Comparison of ENCODE assay signal across 12 cellular contexts in the genomic region with DNA sequence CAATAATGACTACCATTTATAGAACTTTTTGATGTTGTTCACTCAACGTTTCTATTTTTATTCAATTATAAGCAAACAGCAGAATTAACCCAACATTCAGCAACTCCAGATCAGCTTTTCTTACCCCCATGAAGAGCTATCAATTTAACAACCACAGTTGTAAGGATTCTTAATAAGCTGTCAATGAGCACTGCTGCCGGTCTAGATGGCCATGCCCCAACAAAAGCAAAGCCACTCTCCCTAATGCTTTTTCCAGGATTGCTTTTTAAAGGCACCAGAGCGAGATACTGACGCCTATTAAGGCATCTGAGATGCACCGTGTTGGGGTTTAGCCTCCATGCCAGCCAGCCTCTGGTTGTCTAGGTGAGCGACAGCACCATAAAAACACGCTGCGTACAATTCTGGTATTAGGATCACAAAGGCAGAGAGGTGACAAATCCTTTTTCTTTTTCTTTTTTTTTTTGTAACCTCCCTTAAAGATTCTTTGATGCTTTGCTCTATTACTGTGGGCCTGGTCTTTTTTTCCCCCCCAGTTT. TPM values are rescaled to one million over a fixed set of nuclear protein-coding genes. Genes with fewer than 3 reads are reported as not detected.
DNase-seq lines count a peak whose midpoint lies in the region; ATAC-seq and TF ChIP-seq lines count a peak whose summit lies in the region.
"Had no signal": no experiment of that assay in that cellular context is flagged by ENCODE, and none has a peak within 500 bp of the region (broad histone marks: within the 10 kb centered on the region; RNA-seq: fewer than 3 reads in every experiment).

No MANE protein-coding gene starts in this region.

- BruUV-seq in A673 (replicated peaks; lab: Mats Ljungman, UMichigan) = no TSS peak

- peaks cover 38% of the 10 kb centered on the region for H3K36me3 Mint-ChIP-seq in T-helper 1 cell treated with Interleukin-12 subunit alpha and Interleukin-12 subunit beta and Interleukin-4 antibody, amounts not matched to agents 30 μg/mL and 1 μg/mL, for 36 hours (ENCODE audit: low read depth)
- peaks cover 33% of the 10 kb centered on the region for H3K36me3 Mint-ChIP-seq in activated naive CD8-positive, alpha-beta T cell treated with anti-CD3 and anti-CD28 coated beads, Interleukin-2, amount 10 ng/mL, durations not matched to agents 7 days and 5 days

- peak overlapping the region; percentile 91 for H3K27ac Mint-ChIP-seq in T-helper 1 cell treated with Interleukin-12 subunit alpha and Interleukin-12 subunit beta and Interleukin-4 antibody, amounts not matched to agents 30 μg/mL and 1 μg/mL, for 36 hours
- H3K27ac Mint-ChIP-seq in activated naive CD8-positive, alpha-beta T cell treated with anti-CD3 and anti-CD28 coated beads, Interleukin-2, amount 10 ng/mL, durations not matched to agents 7 days and 5 days = peak overlapping the region; percentile 91

- WGBS in smooth muscle cell (ENCODE audit: low lambda C conversion rate) = 76% methylated on average over 8 of the region's 8 CpGs

- no peaks in the 10 kb centered on the region for H4K20me1 ChIP-seq in smooth muscle cell (ENCODE audit: low read depth)

- no peak for TF ChIP-seq CTCF in smooth muscle cell (IDR thresholded peaks at IDR 0.05; ENCODE audit: borderline replicate concordance, insufficient read depth, poor library complexity, severe bottlenecking)
- no peak for TF ChIP-seq CTCF in A673 (conservative IDR thresholded peaks at IDR 0.05; ENCODE audit: low read depth, low read length)

- H3K4me1 Mint-ChIP-seq in T-helper 1 cell treated with Interleukin-12 subunit alpha and Interleukin-12 subunit beta and Interleukin-4 antibody, amounts not matched to agents 30 μg/mL and 1 μg/mL, for 36 hours (ENCODE audit: low read depth) = peaks cover 66% of the 10 kb centered on the region
- H3K4me1 Mint-ChIP-seq in activated naive CD8-positive, alpha-beta T cell treated with anti-CD3 and anti-CD28 coated beads, Interleukin-2, amount 10 ng/mL, durations not matched to agents 7 days and 5 days = peaks cover 76% of the 10 kb centered on the region

- no peak overlapping the region for H3K4me2 ChIP-seq in smooth muscle cell

- ATAC-seq in HG03175 (IDR thresholded peaks at IDR 0.05; ENCODE audit: unreplicated experiment) = peak; percentile 24
- peak; percentile 21 for ATAC-seq in activated naive CD8-positive, alpha-beta T cell treated with anti-CD3 and anti-CD28 coated beads, Interleukin-2, amount 10 ng/mL, durations not matched to agents 7 days and 5 days (ENCODE audit: low read depth)

- POLR2A ChIA-PET in activated naive CD8-positive, alpha-beta T cell treated with anti-CD3 and anti-CD28 coated beads, Interleukin-2, amount 10 ng/mL, durations not matched to agents 7 days and 5 days (lab: Charles Lee) = interaction anchor here (0.7 to 9.1 kb wide), 18 partner anchors 9 to 412 kb away, joined by 3 to 116 read pairs (median 4); a partner anchor contains a TSS
- POLR2A ChIA-PET in A673 (lab: Charles Lee; ENCODE audit: low non-redundant PET) = no interaction called here

- H3K79me2 ChIP-seq in smooth muscle cell (ENCODE audit: low read depth) = no peaks in the 10 kb centered on the region

- peaks cover 19% of the 10 kb centered on the region for H3K4me1 ChIP-seq in smooth muscle cell (ENCODE audit: low read depth)
- H3K4me1 ChIP-seq in A673 (ENCODE audit: insufficient read depth, low read length, poor library complexity, severe bottlenecking) = peaks cover 22% of the 10 kb centered on the region

- CTCF ChIA-PET in A673 (lab: Charles Lee) = interaction anchor here (0.5 kb wide), 1 partner anchor 1831 kb away, joined by 3 read pairs; no protein-coding TSS in a partner anchor

- peak overlapping the region; percentile 77 for H3K4me3 Mint-ChIP-seq in T-helper 1 cell treated with Interleukin-12 subunit alpha and Interleukin-12 subunit beta and Interleukin-4 antibody, amounts not matched to agents 30 μg/mL and 1 μg/mL, for 36 hours
- H3K4me3 Mint-ChIP-seq in activated naive CD8-positive, alpha-beta T cell treated with anti-CD3 and anti-CD28 coated beads, Interleukin-2, amount 10 ng/mL, durations not matched to agents 7 days and 5 days = peak overlapping the region; percentile 74

- peaks cover 23% of the 10 kb centered on the region for H3F3A ChIP-seq in smooth muscle cell (ENCODE audit: low read depth)

- DNase-seq in activated naive CD8-positive, alpha-beta T cell treated with anti-CD3 and anti-CD28 coated beads, Interleukin-2, amount 10 ng/mL, durations not matched to agents 7 days and 5 days = no peak
- no peak for DNase-seq in smooth muscle cell (lab: John Stamatoyannopoulos, UW; ENCODE audit: unreplicated experiment)
- DNase-seq in A673 (ENCODE audit: low spot score) = no peak
- DNase-seq in NCI-H748 treated with DMSO at 0.1 percent for 48 hours (lab: John Stamatoyannopoulos, UW) = no peak
- no peak for DNase-seq in NCI-H2107 treated with DMSO at 0.1 percent for 48 hours (lab: John Stamatoyannopoulos, UW; ENCODE audit: unreplicated experiment)
- DNase-seq in H4 (ENCODE audit: low spot score) = no peak
- DNase-seq: kidney, NCI-H2171 treated with DMSO at 0.1 percent for 48 hours, occipital lobe, thyroid gland had no signal

- H3K27ac ChIP-seq in smooth muscle cell (ENCODE audit: low read depth) = no peak overlapping the region
- no peak overlapping the region for H3K27ac ChIP-seq in A673 (ENCODE audit: low read depth, low read length, poor library complexity, severe bottlenecking)
- H3K27ac ChIP-seq: thyroid gland had no signal

- no peaks in the 10 kb centered on the region for H3K27me3 Mint-ChIP-seq in T-helper 1 cell treated with Interleukin-12 subunit alpha and Interleukin-12 subunit beta and Interleukin-4 antibody, amounts not matched to agents 30 μg/mL and 1 μg/mL, for 36 hours (ENCODE audit: low read depth)
- no peaks in the 10 kb centered on the region for H3K27me3 Mint-ChIP-seq in activated naive CD8-positive, alpha-beta T cell treated with anti-CD3 and anti-CD28 coated beads, Interleukin-2, amount 10 ng/mL, durations not matched to agents 7 days and 5 days

- no peak overlapping the region for H3K9ac ChIP-seq in smooth muscle cell (ENCODE audit: low read depth)

- H2AFZ ChIP-seq in smooth muscle cell (ENCODE audit: low read depth) = peak overlapping the region; percentile 43

- intact Hi-C loops in A673 (cut with micrococcal nuclease; ENCODE audit: unreplicated experiment) = no loop called here

- H3K36me3 ChIP-seq in smooth muscle cell (ENCODE audit: low read depth) (no peaks in the 10 kb centered on the region), A673 (ENCODE audit: insufficient read depth, low read length, poor library complexity, severe bottlenecking) (no peaks in the 10 kb centered on the region)
- H3K36me3 ChIP-seq: thyroid gland had no signal

- H3K9me3 ChIP-seq in smooth muscle cell (replicated peaks; ENCODE audit: low read depth) (no peaks in the 10 kb centered on the region), A673 (ENCODE audit: low read depth, low read length, poor library complexity, severe bottlenecking) (no peaks in the 10 kb centered on the region)
- H3K9me3 ChIP-seq: thyroid gland had no signal

- H3K9me3 Mint-ChIP-seq in T-helper 1 cell treated with Interleukin-12 subunit alpha and Interleukin-12 subunit beta and Interleukin-4 antibody, amounts not matched to agents 30 μg/mL and 1 μg/mL, for 36 hours = no peaks in the 10 kb centered on the region
- H3K9me3 Mint-ChIP-seq in activated naive CD8-positive, alpha-beta T cell treated with anti-CD3 and anti-CD28 coated beads, Interleukin-2, amount 10 ng/mL, durations not matched to agents 7 days and 5 days = no peaks in the 10 kb centered on the region

- H3K27me3 ChIP-seq in smooth muscle cell (ENCODE audit: low read depth) (no peaks in the 10 kb centered on the region), A673 (replicated peaks; ENCODE audit: insufficient read depth, low read depth, low read length, poor library complexity) (no peaks in the 10 kb centered on the region)
- H3K27me3 ChIP-seq: thyroid gland had no signal

- H3K4me3 ChIP-seq in smooth muscle cell (no peak overlapping the region), A673 (ENCODE audit: low read depth, low read length, poor library complexity, severe bottlenecking) (no peak overlapping the region)
- H3K4me3 ChIP-seq: thyroid gland had no signal

RNA-seq across cellular contexts. Expression of a gene that starts 39.5 kb away (rescaled TPM):
- total RNA-seq in activated naive CD8-positive, alpha-beta T cell treated with anti-CD3 and anti-CD28 coated beads, Interleukin-2, amount 10 ng/mL, durations not matched to agents 7 days and 5 days = 100 to 1,000 TPM; 828 to 854 TPM
- total RNA-seq in smooth muscle cell (0.04 TPM in 1 of 2 replicates, not detected in the other), A673 (2021) (not detected in 2 replicates)
- polyA plus RNA-seq in smooth muscle cell = 0.37 TPM in 1 of 2 replicates, not detected in the other
- 0.14 TPM in 1 of 2 replicates, not detected in the other for total RNA-seq in H4 (2014; rRNA removed; shearing (Covaris generic))

Comparison
In these comparisons a context has a peak if more than half of its experiments do, and no peak if none do; other contexts are left out.
1. RNA of a gene that starts 39.5 kb away (total RNA-seq): 828 to 854 TPM in activated naive CD8-positive, alpha-beta T cell treated with anti-CD3 and anti-CD28 coated beads, Interleukin-2, amount 10 ng/mL, durations not matched to agents 7 days and 5 days; 0.14 TPM in H4, 0.04 TPM in smooth muscle cell and not detected in A673; every median in the first group is over 100 times any median in the second.